In the genomic region with DNA sequence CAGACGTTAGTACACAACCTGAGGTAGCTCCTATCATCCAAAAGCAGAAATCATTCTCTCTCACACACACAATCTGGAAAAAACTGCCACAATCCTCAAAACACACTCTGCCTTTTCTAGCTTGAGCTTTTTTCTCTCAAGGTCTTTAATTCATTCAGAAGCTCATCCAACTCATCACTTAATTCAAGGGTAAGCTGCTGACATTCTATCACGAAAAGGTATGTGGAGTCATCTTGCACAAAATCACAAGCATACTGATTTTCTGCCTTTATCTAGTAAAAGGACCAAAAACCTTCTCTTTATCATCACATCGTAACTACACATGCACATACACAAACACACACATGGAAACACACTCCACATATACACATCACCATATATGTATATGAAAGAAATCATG, we compare ENCODE assay signal across 25 cellular contexts.
"Had no signal": no experiment of that assay in that cellular context is flagged by ENCODE, and none has a peak within 500 bp of the region (broad histone marks: within the 10 kb centered on the region; RNA-seq: fewer than 3 reads in every experiment).

No MANE protein-coding gene starts in this region.

- ATAC-seq: Panc1 had no signal

- DNase-seq: Kasumi-1, MG63, NCI-H1048, NCI-H1105 treated with DMSO at 0.1 percent for 48 hours, NCI-H1436, NCI-H1694, NCI-H187, NCI-H2029 treated with DMSO at 0.1 percent for 48 hours, NCI-H2107, NCI-H2171, NCI-H226, NCI-H446 treated with DMSO at 0.1 percent for 48 hours, NCI-H510A, NCI-H524, NCI-H526, NCI-H748 treated with DMSO at 0.1 percent for 48 hours, NCI-H82, PC-9, SHP77 treated with DMSO at 0.1 percent for 48 hours, SK-N-SH, SW 1271 had no signal

- H3K27ac ChIP-seq: PC-9, RWPE1, SJSA1 had no signal

- H3K9me3 ChIP-seq: MG63, SJSA1, SK-N-SH had no signal

- H3K9ac ChIP-seq: SK-N-SH had no signal

- H3K4me3 ChIP-seq: MG63, PC-9, SJSA1 had no signal

- H3K36me3 ChIP-seq: MG63, SJSA1 had no signal

- H3K4me1 ChIP-seq: SJSA1 had no signal

- FAIRE-seq: RCC 7860 had no signal

- H3K27me3 ChIP-seq: MG63 had no signal

- H3K4me2 ChIP-seq: PC-9, SK-N-SH had no signal
